8 cellular contexts compared by ENCODE assay signal in the genomic region with DNA sequence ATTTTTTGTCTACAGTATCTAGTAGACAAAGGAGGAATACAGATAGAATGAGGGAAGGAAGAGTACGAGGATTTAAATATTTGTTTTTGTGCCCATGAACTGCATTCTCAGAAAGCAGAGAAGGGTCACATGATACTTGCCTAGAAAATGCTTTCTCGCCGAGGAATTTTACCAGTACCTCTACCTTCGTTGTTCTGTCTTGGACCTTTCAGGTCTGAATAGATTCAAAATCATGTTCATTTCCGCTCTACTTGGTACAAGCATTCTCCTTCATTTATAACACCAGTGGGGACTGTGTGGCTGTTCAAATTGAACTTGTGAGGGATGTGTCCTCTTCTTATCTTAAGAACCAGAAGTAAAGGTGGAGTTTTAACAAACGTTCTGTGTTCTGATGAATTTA. TPM values are rescaled to one million over a fixed set of nuclear protein-coding genes. Genes with fewer than 3 reads are reported as not detected.
DNase-seq lines count a peak whose midpoint lies in the region; FAIRE-seq and TF ChIP-seq lines count a peak whose summit lies in the region.

No MANE protein-coding gene starts in this region.

- H3K27me3 ChIP-seq in Caco-2 (replicated peaks; ENCODE audit: control insufficient read depth, insufficient read depth, low read length) = no peaks in the 10 kb centered on the region
- H3K27me3 ChIP-seq in OCI-LY1 (ENCODE audit: insufficient read depth, low read length) = no peaks in the 10 kb centered on the region
- no peaks in the 10 kb centered on the region for H3K27me3 ChIP-seq in H1 (replicated peaks in 1 of 4; ENCODE audit: control insufficient read depth in 3 of 4, extremely low read depth in 1 of 4, insufficient read depth in 3 of 4, low read length in 3 of 4)
- no peaks in the 10 kb centered on the region for H3K27me3 ChIP-seq in neuronal stem cell (ENCODE audit: control insufficient read depth in 3 of 3, insufficient read depth in 3 of 3, low read depth in 1 of 3, low read length in 3 of 3)

- POLR2A ChIA-PET in Caco-2 (lab: Charles Lee) = no interaction called here
- POLR2A ChIA-PET in H1 (lab: Charles Lee; ENCODE audit: partially characterized antibody) = interaction anchor here (1.1 kb wide), 1 partner anchor 328 kb away, joined by 4 read pairs; no protein-coding TSS in a partner anchor

- no peak for DNase-seq in Caco-2
- no peak for DNase-seq in H1 (ENCODE audit: low read depth in 1 of 2, low spot score in 2 of 2)
- DNase-seq in neuronal stem cell (ENCODE audit: low spot score) = no peak
- DNase-seq in hippocampal formation (lab: John Stamatoyannopoulos, UW) = no peak
- no peak for DNase-seq in SIG-M5 treated with dmso at 0.1 percent for 504 hours (lab: John Stamatoyannopoulos, UW; ENCODE audit: unreplicated experiment)
- DNase-seq in germinal center (ENCODE audit: low spot score) = no peak
- no peak for DNase-seq in activated CD4-positive, alpha-beta T cell treated with anti-CD3 and anti-CD28 coated beads for 4 hours

- H3K4me3 ChIP-seq in Caco-2 (ENCODE audit: low read depth, low read length) (peak overlapping the region; percentile 96), OCI-LY1 (ENCODE audit: low read depth, low read length, poor library complexity, severe bottlenecking) (peak overlapping the region; percentile 88), H1 (ENCODE audit: extremely low read depth in 1 of 4, insufficient read depth in 2 of 4, low read depth in 3 of 4, low read length in 4 of 4) (peak overlapping the region; percentile 67 to 98 (median 90)), neuronal stem cell (ENCODE audit: low read length in 2 of 2) (peak overlapping the region; percentile 66 to 72)

- H3K27ac Mint-ChIP-seq in Caco-2 (ENCODE audit: unreplicated experiment) = peak overlapping the region; percentile 95

- intact Hi-C loops in Caco-2 (cut with micrococcal nuclease; ENCODE audit: unreplicated experiment) = no loop called here

- H4K20me1 ChIP-seq in OCI-LY1 (ENCODE audit: insufficient read depth, low read length) (no peaks in the 10 kb centered on the region), H1 (replicated peaks in 1 of 2; ENCODE audit: control insufficient read depth in 1 of 2, insufficient read depth in 2 of 2, low read length in 2 of 2) (peaks cover 6 to 12% of the 10 kb centered on the region in 2 experiments)

- no peak for TF ChIP-seq POLR2A in H1 (IDR thresholded peaks at IDR 0.05; ENCODE audit: control extremely low read depth in 1 of 2, low read depth in 2 of 2, low read length in 2 of 2)

- no peak overlapping the region for H4K91ac ChIP-seq in H1 (replicated peaks; ENCODE audit: insufficient read length, low read length)
- no peak overlapping the region for H4K91ac ChIP-seq in neuronal stem cell (ENCODE audit: low read depth, low read length, poor library complexity)

- H2AFZ ChIP-seq in OCI-LY1 (ENCODE audit: low read length) = no peak overlapping the region
- no peak overlapping the region for H2AFZ ChIP-seq in H1 (ENCODE audit: low read length)
- no peak overlapping the region for H2AFZ ChIP-seq in neuronal stem cell (ENCODE audit: low read length)

- H3K4me1 Mint-ChIP-seq in Caco-2 (ENCODE audit: low read depth, unreplicated experiment) = peaks cover 33% of the 10 kb centered on the region

- H3K9me2 ChIP-seq in OCI-LY1 (ENCODE audit: low read depth, low read length) = no peaks in the 10 kb centered on the region

- FAIRE-seq in H1 (lab: Jason Lieb, UNC) = no peak

- peaks cover 13% of the 10 kb centered on the region; the same call in 1 of the 2 replicates for H3K4me1 ChIP-seq in Caco-2
- H3K4me1 ChIP-seq in OCI-LY1 (ENCODE audit: insufficient read depth, low read length, severe bottlenecking) = peaks cover 57% of the 10 kb centered on the region
- H3K4me1 ChIP-seq in H1 (replicated peaks in 1 of 4; ENCODE audit: control insufficient read depth in 3 of 4, insufficient read depth in 4 of 4, low read length in 3 of 4) = peaks cover 0 to 2% (median 0%) of the 10 kb centered on the region in 4 experiments; a peak in 2 of 7 replicates
- peaks cover 4 to 14% of the 10 kb centered on the region in 2 donors for H3K4me1 ChIP-seq in neuronal stem cell (ENCODE audit: control insufficient read depth in 2 of 2, insufficient read depth in 1 of 2, low read depth in 1 of 2, low read length in 2 of 2)

- BruUV-seq in Caco-2 (replicated peaks; lab: Mats Ljungman, UMichigan) = no TSS peak

- H2BK15ac ChIP-seq in H1 (ENCODE audit: low read length) (no peak overlapping the region), neuronal stem cell (ENCODE audit: low read length) (no peak overlapping the region)

- peaks cover 55% of the 10 kb centered on the region for H3K36me3 Mint-ChIP-seq in Caco-2 (ENCODE audit: insufficient read depth, unreplicated experiment)

- H3K36me3 ChIP-seq in Caco-2 (ENCODE audit: control insufficient read depth, insufficient read depth, low read length) = no peaks in the 10 kb centered on the region
- H3K36me3 ChIP-seq in OCI-LY1 (ENCODE audit: insufficient read depth, low read length) = peaks cover 31% of the 10 kb centered on the region; the same call in 1 of the 2 replicates
- H3K36me3 ChIP-seq in H1 (ENCODE audit: control insufficient read depth in 2 of 4, insufficient read depth in 4 of 4, low read length in 3 of 4) = peaks cover 0 to 25% (median 0%) of the 10 kb centered on the region in 4 experiments; a peak in 2 of 8 replicates
- H3K36me3 ChIP-seq in neuronal stem cell (replicated peaks in 1 of 2; ENCODE audit: control insufficient read depth in 2 of 2, insufficient read depth in 2 of 2, low read length in 2 of 2) = peaks cover 0 to 40% of the 10 kb centered on the region in 2 donors

- H2BK5ac ChIP-seq in H1 (ENCODE audit: low read depth, low read length) (no peak overlapping the region), neuronal stem cell (ENCODE audit: low read length) (no peak overlapping the region)

- H4K8ac ChIP-seq in H1 (ENCODE audit: extremely low read depth, insufficient read depth, low read length) (no peak overlapping the region), neuronal stem cell (ENCODE audit: low read depth, low read length) (no peak overlapping the region)

- TF ChIP-seq EP300 in H1 (IDR thresholded peaks at IDR 0.05; ENCODE audit: borderline replicate concordance in 1 of 2, low read depth in 2 of 2, low read length in 2 of 2) = no peak

- 29% methylated on average over 6 of the region's 6 CpGs; no CpG with 5 or more reads in 1 of the 2 experiments for WGBS in H1 (ENCODE audit: extremely low coverage in 1 of 2, insufficient coverage in 1 of 2, insufficient read length in 1 of 2, insufficient replicate concordance in 2 of 2, low coverage in 1 of 2, low lambda C conversion rate in 2 of 2, missing lambda C conversion rate in 1 of 2), 2 experiments
- WGBS in neuronal stem cell (ENCODE audit: extremely low coverage in 2 of 2, insufficient read length in 2 of 2, insufficient replicate concordance in 1 of 2), 2 donors = no CpG with 5 or more reads among the region's 6 CpGs

- H3K4ac ChIP-seq in H1 (replicated peaks; ENCODE audit: insufficient read length, low read depth, low read length) (no peak overlapping the region), neuronal stem cell (ENCODE audit: low read length) (no peak overlapping the region)

- H3K14ac ChIP-seq in H1 (ENCODE audit: insufficient read length) (no peak overlapping the region), neuronal stem cell (ENCODE audit: low read length) (no peak overlapping the region)

- peak overlapping the region; percentile 89 for H3K4me3 Mint-ChIP-seq in Caco-2 (ENCODE audit: unreplicated experiment)

- H3K79me2 ChIP-seq in OCI-LY1 (ENCODE audit: insufficient read depth, low read length) (peaks cover 58% of the 10 kb centered on the region), H1 (ENCODE audit: control insufficient read depth in 1 of 2, insufficient read depth in 2 of 2, low read length in 2 of 2) (peaks cover 6 to 66% of the 10 kb centered on the region in 2 experiments; a peak in 2 of 4 replicates)

- TF ChIP-seq CTCF in Caco-2 (IDR thresholded peaks at IDR 0.05; ENCODE audit: insufficient read depth in 1 of 2, low read depth in 1 of 2, low read length in 1 of 2, severe bottlenecking in 1 of 2, unreplicated experiment in 1 of 2) (no peak), OCI-LY1 (IDR thresholded peaks at IDR 0.05; ENCODE audit: low read length) (no peak), H1 (IDR thresholded peaks at IDR 0.05; ENCODE audit: control extremely low read depth in 1 of 3, insufficient read depth in 1 of 3, low read depth in 1 of 3, low read length in 3 of 3) (no peak)

- H4K5ac ChIP-seq in H1 (ENCODE audit: insufficient read length, low read depth, low read length) = no peak overlapping the region

- H3F3A ChIP-seq in OCI-LY1 (ENCODE audit: insufficient read depth, low read length) = no peaks in the 10 kb centered on the region

- no peaks in the 10 kb centered on the region for H3K27me3 Mint-ChIP-seq in Caco-2 (ENCODE audit: insufficient read depth, unreplicated experiment)

- H3K23me2 ChIP-seq in H1 (ENCODE audit: low read depth, low read length) = peaks cover 10% of the 10 kb centered on the region

- no peaks in the 10 kb centered on the region for H3K9me3 Mint-ChIP-seq in Caco-2 (ENCODE audit: unreplicated experiment)

- no peaks in the 10 kb centered on the region for H3K9me3 ChIP-seq in Caco-2
- H3K9me3 ChIP-seq in OCI-LY1 (ENCODE audit: low read length) = no peaks in the 10 kb centered on the region
- H3K9me3 ChIP-seq in H1 (ENCODE audit: insufficient read depth in 2 of 2, low read depth in 1 of 2, low read length in 1 of 2) = no peaks in the 10 kb centered on the region
- no peaks in the 10 kb centered on the region for H3K9me3 ChIP-seq in neuronal stem cell (replicated peaks in 1 of 2; ENCODE audit: control insufficient read depth in 2 of 2, insufficient read depth in 1 of 2, low read depth in 1 of 2, low read length in 2 of 2)

- no peak for TF ChIP-seq RAD21 in H1 (IDR thresholded peaks at IDR 0.05 in 1 of 2, conservative IDR thresholded peaks at IDR 0.05 in 1 of 2; ENCODE audit: low read depth in 2 of 2, low read length in 2 of 2)

- H2BK20ac ChIP-seq in H1 (ENCODE audit: low read length) = no peak overlapping the region

- H3K23ac ChIP-seq in H1 (ENCODE audit: insufficient read length) (no peak overlapping the region), neuronal stem cell (ENCODE audit: low read depth, low read length, poor library complexity) (no peak overlapping the region)

- H2AK5ac ChIP-seq in H1 (ENCODE audit: low read depth, low read length) (no peak overlapping the region), neuronal stem cell (ENCODE audit: low read depth, low read length) (no peak overlapping the region)

- H3K56ac ChIP-seq in H1 (replicated peaks; ENCODE audit: insufficient read length, low read depth, low read length) = no peak overlapping the region

- CTCF ChIA-PET in Caco-2 (lab: Charles Lee) = no interaction called here
- CTCF ChIA-PET in H1 (lab: Charles Lee; ENCODE audit: partially characterized antibody) = interaction anchor here (1.3 kb wide), 1 partner anchor 160 kb away, joined by 3 read pairs; no protein-coding TSS in a partner anchor

- H2BK12ac ChIP-seq in H1 (ENCODE audit: low read depth, low read length) = no peak overlapping the region
- no peak overlapping the region for H2BK12ac ChIP-seq in neuronal stem cell (ENCODE audit: low read length)

- peak overlapping the region; percentile 67 for H3K4me2 ChIP-seq in OCI-LY1 (ENCODE audit: low read length)
- H3K4me2 ChIP-seq in H1 (ENCODE audit: insufficient read depth in 1 of 2, low read depth in 2 of 2, low read length in 2 of 2) = peak overlapping the region; percentile 70 to 98
- H3K4me2 ChIP-seq in neuronal stem cell (ENCODE audit: insufficient read depth, low read length, poor library complexity, severe bottlenecking) = peak overlapping the region; percentile 54

- no peak overlapping the region for H3K18ac ChIP-seq in H1 (ENCODE audit: extremely low read depth, low read length)
- H3K18ac ChIP-seq in neuronal stem cell (ENCODE audit: low read length) = no peak overlapping the region

- H3K79me1 ChIP-seq in H1 (ENCODE audit: low read depth, low read length) = 0 out of 2 replicates have a peak, but pooled peaks cover 6% of the 10 kb centered on the region
- H3K79me1 ChIP-seq in neuronal stem cell (ENCODE audit: low read depth, low read length) = peaks cover 5% of the 10 kb centered on the region

- H3K27ac ChIP-seq in OCI-LY1 (ENCODE audit: low read depth, low read length, poor library complexity, severe bottlenecking) (no peak overlapping the region), H1 (ENCODE audit: low read depth, low read length) (no peak overlapping the region), neuronal stem cell (replicated peaks; ENCODE audit: low read length) (no peak overlapping the region)

- H3K9ac ChIP-seq in OCI-LY1 (ENCODE audit: low read length) (peak overlapping the region; percentile 93), H1 (replicated peaks in 1 of 4; ENCODE audit: extremely low read depth in 1 of 4, low read depth in 3 of 4, low read length in 3 of 4) (peak overlapping the region in 1 of 4 experiments; percentile 54; a peak in 3 of 7 replicates), neuronal stem cell (ENCODE audit: low read depth, low read length, poor library complexity) (no peak overlapping the region)

- no peak overlapping the region for H2BK120ac ChIP-seq in H1 (replicated peaks; ENCODE audit: low read depth, low read length)
- no peak overlapping the region for H2BK120ac ChIP-seq in neuronal stem cell (ENCODE audit: low read depth, low read length)

RNA-seq across cellular contexts. Expression of a gene that starts 1.9 kb away (rescaled TPM):
- total RNA-seq in Caco-2 (2022) = 19.8 and 22.7 TPM in 2 replicates
- total RNA-seq in H1 (2021; fragmentation: NEBNext Ultra II Directional; extraction: Animal tissue kit (Norgen Biotek cat#: 25700)) = 10.5 and 10.8 TPM in 2 replicates
- 3.2 and 3.3 TPM in 2 replicates for polyA plus RNA-seq in H1 (2011; rRNA removed)
- polyA plus RNA-seq in H1 (2011; cell fraction: cytosol; rRNA removed) = 3.7 TPM
- 4.8 TPM for polyA plus RNA-seq in H1 (2011; cell fraction: nucleus; rRNA removed)
- 3.2 to 5.2 TPM (median 4.5 TPM) in 4 replicates for polyA plus RNA-seq in H1 (2012, experiment 1 of 2)
- polyA plus RNA-seq in H1 (2012, experiment 2 of 2) = 0.45 TPM
- 3.8 TPM for polyA plus RNA-seq in H1 (2013, experiment 1 of 2)
- 3.6 TPM for polyA plus RNA-seq in H1 (2013, experiment 2 of 2)
- 20.9 and 22.1 TPM in 2 replicates for polyA minus RNA-seq in H1 (2011; rRNA and poly(A)+ RNA removed)
- polyA minus RNA-seq in H1 (2011; cell fraction: cytosol; rRNA and poly(A)+ RNA removed) = 11.7 TPM
- 27.6 TPM for polyA minus RNA-seq in H1 (2011; cell fraction: nucleus; rRNA and poly(A)+ RNA removed)
- polyA plus RNA-seq in neuronal stem cell (2013, experiment 1 of 2) = 4.1 TPM
- 4.4 TPM for polyA plus RNA-seq in neuronal stem cell (2013, experiment 2 of 2)
